In the genomic region with DNA sequence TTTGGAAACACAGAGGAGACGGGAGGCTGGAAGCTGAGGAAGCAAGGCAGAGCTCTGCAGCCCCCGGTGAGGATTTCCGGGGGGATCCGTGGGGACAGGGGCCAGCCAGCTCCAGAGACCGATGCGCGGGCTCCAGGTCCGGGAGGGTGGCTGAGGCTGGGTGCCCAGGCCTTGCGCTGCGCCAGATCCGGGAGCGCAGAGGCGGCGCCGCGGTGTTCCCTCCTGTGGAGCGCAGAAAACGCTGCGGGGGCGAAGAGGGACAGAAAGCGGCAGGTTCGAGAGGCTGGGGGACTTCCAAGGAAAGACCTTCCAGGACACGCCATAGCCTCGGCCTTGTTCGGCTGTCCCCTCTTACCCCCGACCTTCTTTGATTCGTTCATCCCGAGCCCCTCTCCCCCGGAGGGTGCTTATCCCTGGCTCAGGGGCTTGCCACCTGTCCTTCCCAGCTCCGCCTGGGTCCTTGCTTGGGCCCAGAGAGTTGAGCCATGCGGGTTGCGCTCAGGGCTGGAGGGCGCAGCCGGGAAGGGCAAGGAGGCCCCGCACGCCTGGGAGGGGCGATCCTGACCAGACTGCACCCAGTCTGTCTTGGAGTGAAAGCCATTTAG, we compare ENCODE assay signal across 11 cellular contexts. TPM values are rescaled to one million over a fixed set of nuclear protein-coding genes. Genes with fewer than 3 reads are reported as not detected.
DNase-seq lines count a peak whose midpoint lies in the region; TF ChIP-seq lines count a peak whose summit lies in the region.
"Had no signal": no experiment of that assay in that cellular context is flagged by ENCODE, and none has a peak within 500 bp of the region (broad histone marks: within the 10 kb centered on the region; RNA-seq: fewer than 3 reads in every experiment).

No MANE protein-coding gene starts in this region.

- TF ChIP-seq CTCF in dorsolateral prefrontal cortex (IDR thresholded peaks at IDR 0.05 in 54 of 56, conservative IDR thresholded peaks at IDR 0.05 in 2 of 56; ENCODE audit: low read depth in 1 of 56, partially characterized antibody in 56 of 56) (no peak), suprapubic skin (IDR thresholded peaks at IDR 0.05) (no peak)

- DNase-seq in activated T-cell treated with anti-CD3 and anti-CD28 coated beads, Interleukin-2, amount 50 U/mL, for 48 hours = peak; percentile 18
- DNase-seq in activated T-cell treated with anti-CD3 and anti-CD28 coated beads for 4 hours (no peak), dorsolateral prefrontal cortex (peak in 5 of 10 donors; percentile 34 to 65 (median 42)), mesenchymal stem cell (no peak), suprapubic skin (ENCODE audit: low spot score in 2 of 2) (no peak), mesenteric fat pad (ENCODE audit: low spot score) (no peak)
- DNase-seq in activated naive CD4-positive, alpha-beta T cell treated with anti-CD3 and anti-CD28 coated beads, Interleukin-2, amount 50 U/mL, for 16 hours = no peak
- DNase-seq in stimulated activated CD8-positive, alpha-beta memory T cell treated with anti-CD3 and anti-CD28 coated beads, Interleukin-4, amount 100 ng/mL, for 48 hours = no peak
- DNase-seq: foreskin melanocyte, left lung had no signal

- H3K23ac ChIP-seq in mesenchymal stem cell (ENCODE audit: low read length in 2 of 2) = no peak overlapping the region

- intact Hi-C loops in dorsolateral prefrontal cortex (cut with DNase I) = no loop called here

- H2BK12ac ChIP-seq in mesenchymal stem cell (ENCODE audit: low read length in 2 of 2) = no peak overlapping the region

- no peak overlapping the region for H4K91ac ChIP-seq in mesenchymal stem cell (ENCODE audit: low read length)

- peak overlapping the region in 55 of 59 donors; percentile 9 to 92 (median 83) for H3K27ac ChIP-seq in dorsolateral prefrontal cortex
- H3K27ac ChIP-seq in mesenchymal stem cell (ENCODE audit: low read length, poor library complexity, severe bottlenecking) = no peak overlapping the region
- no peak overlapping the region for H3K27ac ChIP-seq in suprapubic skin
- H3K27ac ChIP-seq: left lung had no signal

- H2BK5ac ChIP-seq in mesenchymal stem cell (ENCODE audit: low read depth, low read length, poor library complexity, severe bottlenecking) = no peak overlapping the region

- H2BK120ac ChIP-seq in mesenchymal stem cell (ENCODE audit: low read depth, low read length) = no peak overlapping the region

- H2AK5ac ChIP-seq in mesenchymal stem cell (ENCODE audit: low read length, severe bottlenecking) = no peak overlapping the region

- no peak overlapping the region for H3K4ac ChIP-seq in mesenchymal stem cell (ENCODE audit: low read depth in 1 of 2, low read length in 2 of 2)

- peak overlapping the region in 58 of 59 donors; percentile 9 to 75 (median 57) for H3K4me3 ChIP-seq in dorsolateral prefrontal cortex
- H3K4me3 ChIP-seq in mesenchymal stem cell (ENCODE audit: insufficient read depth in 1 of 2, low read depth in 1 of 2, low read length in 2 of 2) = peak overlapping the region in 1 of 2 experiments; percentile 44
- peak overlapping the region; percentile 45 for H3K4me3 ChIP-seq in suprapubic skin
- H3K4me3 ChIP-seq: left lung had no signal

- 1% methylated on average over 37 of the region's 37 CpGs for WGBS in mesenchymal stem cell
- WGBS in suprapubic skin = 2% methylated on average over 29 of the region's 37 CpGs

- no peak overlapping the region for H3K14ac ChIP-seq in mesenchymal stem cell (ENCODE audit: low read length in 2 of 2)

- TF ChIP-seq EP300 in suprapubic skin (IDR thresholded peaks at IDR 0.05) = no peak

- H3K36me3 ChIP-seq in mesenchymal stem cell (ENCODE audit: control insufficient read depth in 1 of 2, insufficient read depth in 2 of 2, low read depth in 1 of 2, low read length in 2 of 2) (no peaks in the 10 kb centered on the region), suprapubic skin (no peaks in the 10 kb centered on the region)
- H3K36me3 ChIP-seq: left lung had no signal

- no peak overlapping the region for H4K8ac ChIP-seq in mesenchymal stem cell (ENCODE audit: low read length)

- H3K18ac ChIP-seq in mesenchymal stem cell (ENCODE audit: low read depth in 1 of 2, low read length in 2 of 2) = no peak overlapping the region

- peaks cover 34% of the 10 kb centered on the region for H3K4me1 ChIP-seq in mesenchymal stem cell (ENCODE audit: control insufficient read depth, insufficient read depth, low read depth, low read length)
- peaks cover 27% of the 10 kb centered on the region for H3K4me1 ChIP-seq in suprapubic skin
- H3K4me1 ChIP-seq: left lung had no signal

- no peak overlapping the region for H2BK15ac ChIP-seq in mesenchymal stem cell (ENCODE audit: low read depth, poor library complexity, severe bottlenecking)

- peak overlapping the region; percentile 71 for H3K4me2 ChIP-seq in mesenchymal stem cell (ENCODE audit: low read length, poor library complexity, severe bottlenecking)

- H2AFZ ChIP-seq in mesenchymal stem cell (ENCODE audit: low read depth, low read length) = no peak overlapping the region

- no peaks in the 10 kb centered on the region for H3K79me1 ChIP-seq in mesenchymal stem cell (replicated peaks; ENCODE audit: low read length, poor library complexity, severe bottlenecking)

- H3K9ac ChIP-seq in mesenchymal stem cell (ENCODE audit: low read length) = no peak overlapping the region

- TF ChIP-seq POLR2A in suprapubic skin (IDR thresholded peaks at IDR 0.05) = no peak

- no peaks in the 10 kb centered on the region for H3K9me3 ChIP-seq in mesenchymal stem cell (ENCODE audit: control insufficient read depth, low read length)
- H3K9me3 ChIP-seq in suprapubic skin = no peaks in the 10 kb centered on the region
- H3K9me3 ChIP-seq: left lung had no signal

- H3K27me3 ChIP-seq in dorsolateral prefrontal cortex (peaks cover 0 to 68% (median 30%) of the 10 kb centered on the region in 45 donors), mesenchymal stem cell (ENCODE audit: control insufficient read depth in 1 of 2, insufficient read depth in 1 of 2, low read length in 2 of 2) (peaks cover 61 to 82% of the 10 kb centered on the region in 2 experiments), suprapubic skin (peaks cover 78% of the 10 kb centered on the region)

RNA-seq across cellular contexts. Expression of gene SHISA9, which starts 0.7 kb away (rescaled TPM):
- total RNA-seq in dorsolateral prefrontal cortex (10 to 100 TPM; 11.3 to 59.4 (median 39.6) TPM), suprapubic skin (1 to 10 TPM in 2 of 4 donors, under 1 TPM in 2; 0.26 to 1.9 (median 1.2) TPM), mesenteric fat pad (not detected)
- polyA plus RNA-seq in mesenchymal stem cell (2013, experiment 1 of 2) = not detected
- 0.01 TPM for polyA plus RNA-seq in mesenchymal stem cell (2013, experiment 2 of 2)
- total RNA-seq: dermis microvascular lymphatic vessel endothelial cell had no signal

Comparison
In these comparisons a context has a peak if more than half of its experiments do, and no peak if none do; other contexts are left out.
1. DNase-seq: peak in activated T-cell treated with anti-CD3 and anti-CD28 coated beads, Interleukin-2, amount 50 U/mL, for 48 hours (2 of 2); none in activated T-cell treated with anti-CD3 and anti-CD28 coated beads for 4 hours (single experiment), mesenchymal stem cell (single experiment), suprapubic skin (0 of 2), activated naive CD4-positive, alpha-beta T cell treated with anti-CD3 and anti-CD28 coated beads, Interleukin-2, amount 50 U/mL, for 16 hours (single experiment), stimulated activated CD8-positive, alpha-beta memory T cell treated with anti-CD3 and anti-CD28 coated beads, Interleukin-4, amount 100 ng/mL, for 48 hours (single experiment) and mesenteric fat pad (single experiment).
2. H3K27ac ChIP-seq: peak in dorsolateral prefrontal cortex (55 of 59); none in mesenchymal stem cell (single experiment) and suprapubic skin (single experiment).
3. RNA of gene SHISA9, which starts 0.7 kb away (total RNA-seq): 11.3 to 59.4 TPM in dorsolateral prefrontal cortex; 0.26 to 1.9 TPM in suprapubic skin and not detected in mesenteric fat pad (single experiment); every median in the first group is over 4 times any median in the second.